8 cellular contexts compared by ENCODE assay signal in the genomic region with DNA sequence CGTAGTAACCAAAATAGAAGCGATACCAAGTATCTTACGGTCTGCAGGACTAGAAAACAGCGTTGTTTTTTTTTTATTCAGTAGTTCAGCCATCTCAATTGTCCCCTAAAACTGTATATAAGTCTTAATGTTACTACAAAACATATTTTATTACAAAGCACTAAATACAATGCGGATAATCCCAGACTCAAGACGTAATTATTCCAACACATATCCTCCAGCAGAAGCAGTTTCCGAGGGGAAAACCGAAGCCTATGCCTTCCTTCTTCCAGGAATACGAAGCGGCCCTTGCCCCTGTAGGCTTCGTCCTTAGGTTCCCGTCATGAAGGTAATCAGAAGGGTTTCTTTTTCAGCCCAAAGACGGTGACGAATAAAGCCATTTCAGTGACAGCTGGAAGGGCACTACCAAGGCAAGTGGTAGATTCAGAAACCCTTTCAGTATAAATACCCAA. TPM values are rescaled to one million over a fixed set of nuclear protein-coding genes. Genes with fewer than 3 reads are reported as not detected.
DNase-seq lines count a peak whose midpoint lies in the region; ATAC-seq and TF ChIP-seq lines count a peak whose summit lies in the region.

No MANE protein-coding gene starts in this region.

- H3K79me2 ChIP-seq in GM23248 (ENCODE audit: insufficient read depth), result peaks cover 13% of the 10 kb centered on the region

- no peaks in the 10 kb centered on the region for H3K9me2 ChIP-seq in GM23248 (ENCODE audit: insufficient read depth)

- peaks cover 14% of the 10 kb centered on the region; the same call in 1 of the 2 replicates for H3K4me1 ChIP-seq in GM23248 (ENCODE audit: insufficient read depth)
- H3K4me1 ChIP-seq in SJCRH30, result no peaks in the 10 kb centered on the region

- H4K20me1 ChIP-seq in GM23248 (ENCODE audit: insufficient read depth), result no peaks in the 10 kb centered on the region

- H3K36me3 ChIP-seq in GM23248 (ENCODE audit: low read depth) (no peaks in the 10 kb centered on the region), SJCRH30 (no peaks in the 10 kb centered on the region)

- H3K27me3 ChIP-seq in GM23248 (replicated peaks; ENCODE audit: insufficient read depth) (no peaks in the 10 kb centered on the region), SJCRH30 (no peaks in the 10 kb centered on the region)

- H3K27ac ChIP-seq in GM23248, result peak overlapping the region; percentile 97
- peak overlapping the region; percentile 100 for H3K27ac ChIP-seq in SJCRH30

- DNase-seq in GM23248, result peak; percentile 22
- peak in 1 of 2 experiments; percentile 54 for DNase-seq in SJCRH30
- DNase-seq in fibroblast of pulmonary artery (ENCODE audit: low read depth), result no peak
- no peak for DNase-seq in retinal pigment epithelial cell (ENCODE audit: low read depth)
- DNase-seq in NCI-H2107 (lab: John Stamatoyannopoulos, UW), result no peak
- DNase-seq in foreskin melanocyte, result no peak
- DNase-seq in kidney tubule cell (ENCODE audit: low spot score), result no peak

- H3K4me3 ChIP-seq in GM23248 (peak overlapping the region; percentile 68), SJCRH30 (peak overlapping the region; percentile 53), fibroblast of pulmonary artery (replicated peaks; ENCODE audit: low read depth, low read length) (peak overlapping the region; percentile 63), retinal pigment epithelial cell (ENCODE audit: low read length) (peak overlapping the region; percentile 56)

- peak overlapping the region; percentile 88 for H3K4me2 ChIP-seq in GM23248 (ENCODE audit: unreplicated experiment)

- in situ Hi-C loops in GM23248 (cut with MboI), result no loop called here

- no peak for ATAC-seq in HG03439 (IDR thresholded peaks at IDR 0.05; ENCODE audit: unreplicated experiment)

- peak overlapping the region; percentile 91 for H3K9ac ChIP-seq in GM23248

- H3F3A ChIP-seq in GM23248 (ENCODE audit: insufficient read depth), result peaks cover 20% of the 10 kb centered on the region

- TF ChIP-seq CTCF in fibroblast of pulmonary artery (IDR thresholded peaks at IDR 0.05; ENCODE audit: low read length, missing control alignments) (no peak), retinal pigment epithelial cell (conservative IDR thresholded peaks at IDR 0.05; ENCODE audit: low read depth, low read length) (no peak)

- 11 to 13% methylated on average over 14 of the region's 14 CpGs for WGBS in GM23248 (ENCODE audit: low coverage in 1 of 2, low lambda C conversion rate in 2 of 2, missing lambda C conversion rate in 2 of 2), 2 experiments

- peak overlapping the region; percentile 81 for H2AFZ ChIP-seq in GM23248

- no peaks in the 10 kb centered on the region for H3K9me3 ChIP-seq in GM23248 (ENCODE audit: low read depth)
- H3K9me3 ChIP-seq in SJCRH30 (replicated peaks), result no peaks in the 10 kb centered on the region

RNA-seq across cellular contexts. Expression of a gene that starts 2.3 kb away (rescaled TPM):
- 11.6 TPM in 2 replicates for total RNA-seq in GM23248 (2014; rRNA removed; shearing (Covaris generic))
- polyA plus RNA-seq in GM23248 (2016; fragmentation: Nextera tagmentation; extraction: Ambion mirVana), result 20.6 and 20.9 TPM in 2 replicates
- 13.0 and 19.8 TPM in 2 replicates for total RNA-seq in SJCRH30 (2014; rRNA removed; shearing (Covaris generic))

RNA-seq across cellular contexts. Expression of a gene that starts 11.1 kb away (rescaled TPM):
- 6.2 and 6.5 TPM in 2 replicates for total RNA-seq in GM23248 (2014; rRNA removed; shearing (Covaris generic))
- polyA plus RNA-seq in GM23248 (2016; fragmentation: Nextera tagmentation; extraction: Ambion mirVana), result 25.5 and 27.1 TPM in 2 replicates
- total RNA-seq in SJCRH30 (2014; rRNA removed; shearing (Covaris generic)), result 6.1 and 7.9 TPM in 2 replicates

RNA-seq across cellular contexts. Expression of a gene that starts 16.1 kb away (rescaled TPM):
- total RNA-seq in GM23248 (2014; rRNA removed; shearing (Covaris generic)), result 3.9 and 5.6 TPM in 2 replicates
- 3.4 and 4.5 TPM in 2 replicates for polyA plus RNA-seq in GM23248 (2016; fragmentation: Nextera tagmentation; extraction: Ambion mirVana)
- total RNA-seq in SJCRH30 (2014; rRNA removed; shearing (Covaris generic)), result 1.9 and 2.2 TPM in 2 replicates

RNA-seq across cellular contexts. Expression of a gene that starts 21.7 kb away (rescaled TPM):
- total RNA-seq in GM23248 (2014; rRNA removed; shearing (Covaris generic)), result 4.4 and 5.1 TPM in 2 replicates
- polyA plus RNA-seq in GM23248 (2016; fragmentation: Nextera tagmentation; extraction: Ambion mirVana), result 5.3 and 5.9 TPM in 2 replicates
- total RNA-seq in SJCRH30 (2014; rRNA removed; shearing (Covaris generic)), result 9.3 and 13.5 TPM in 2 replicates

RNA-seq across cellular contexts. Expression of a gene that starts 36.5 kb away (rescaled TPM):
- total RNA-seq in GM23248 (2014; rRNA removed; shearing (Covaris generic)), result 9.4 and 18.4 TPM in 2 replicates
- polyA plus RNA-seq in GM23248 (2016; fragmentation: Nextera tagmentation; extraction: Ambion mirVana), result 22.9 and 24.1 TPM in 2 replicates
- total RNA-seq in SJCRH30 (2014; rRNA removed; shearing (Covaris generic)), result 108 and 113 TPM in 2 replicates
